In the genomic region with DNA sequence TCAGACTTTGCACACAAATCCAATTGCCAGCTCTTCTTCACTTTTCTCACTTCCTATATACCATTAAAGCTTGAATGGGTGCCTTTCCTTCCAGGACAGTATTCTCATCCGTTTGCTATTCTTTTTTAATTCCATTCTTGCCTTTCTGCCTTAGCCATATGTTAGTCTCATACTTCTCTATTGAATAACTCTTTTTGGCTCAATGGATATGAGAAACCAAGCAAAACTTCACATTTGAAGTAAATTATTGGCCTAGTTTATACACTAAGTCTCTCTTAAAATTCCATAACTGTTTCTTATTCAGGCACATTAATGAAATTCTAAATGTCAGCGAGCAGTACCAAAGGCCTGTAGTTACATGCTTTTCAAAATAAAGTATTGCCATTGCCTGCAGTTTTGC, we compare ENCODE assay signal across 1 cellular context.
TF ChIP-seq lines count a peak whose summit lies in the region.

No MANE protein-coding gene starts in this region.

TF ChIP-seq in IMR-90, 13 proteins besides CTCF, POLR2A, EP300 and RAD21 (continued from another document):
- TF ChIP-seq, protein P1, sequence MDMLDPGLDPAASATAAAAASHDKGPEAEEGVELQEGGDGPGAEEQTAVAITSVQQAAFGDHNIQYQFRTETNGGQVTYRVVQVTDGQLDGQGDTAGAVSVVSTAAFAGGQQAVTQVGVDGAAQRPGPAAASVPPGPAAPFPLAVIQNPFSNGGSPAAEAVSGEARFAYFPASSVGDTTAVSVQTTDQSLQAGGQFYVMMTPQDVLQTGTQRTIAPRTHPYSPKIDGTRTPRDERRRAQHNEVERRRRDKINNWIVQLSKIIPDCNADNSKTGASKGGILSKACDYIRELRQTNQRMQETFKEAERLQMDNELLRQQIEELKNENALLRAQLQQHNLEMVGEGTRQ (IDR thresholded peaks at IDR 0.05; ENCODE audit: low read depth, low read length): no peak
- TF ChIP-seq NFE2L2 (IDR thresholded peaks at IDR 0.05; ENCODE audit: low read depth, low read length): no peak
